Comparison of ENCODE assay signal across 1 cellular context in genomic region chr5:69467442-69468225, GRCh38.
TF ChIP-seq lines count a peak whose summit lies in the region.

No MANE protein-coding gene starts in this region.

TF ChIP-seq in GM12878, 131 proteins besides CTCF, POLR2A, EP300 and RAD21:
- TF ChIP-seq, protein P1, sequence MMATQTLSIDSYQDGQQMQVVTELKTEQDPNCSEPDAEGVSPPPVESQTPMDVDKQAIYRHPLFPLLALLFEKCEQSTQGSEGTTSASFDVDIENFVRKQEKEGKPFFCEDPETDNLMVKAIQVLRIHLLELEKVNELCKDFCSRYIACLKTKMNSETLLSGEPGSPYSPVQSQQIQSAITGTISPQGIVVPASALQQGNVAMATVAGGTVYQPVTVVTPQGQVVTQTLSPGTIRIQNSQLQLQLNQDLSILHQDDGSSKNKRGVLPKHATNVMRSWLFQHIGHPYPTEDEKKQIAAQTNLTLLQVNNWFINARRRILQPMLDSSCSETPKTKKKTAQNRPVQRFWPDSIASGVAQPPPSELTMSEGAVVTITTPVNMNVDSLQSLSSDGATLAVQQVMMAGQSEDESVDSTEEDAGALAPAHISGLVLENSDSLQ (IDR thresholded peaks at IDR 0.05), result peak; percentile 43; the same call in 1 of the 2 replicates
- TF ChIP-seq PAX5 (IDR thresholded peaks at IDR 0.05; ENCODE audit: borderline replicate concordance, low read depth, low read length) (peak; percentile 72; the same call in 1 of the 2 replicates), RUNX3 (IDR thresholded peaks at IDR 0.05; ENCODE audit: low read length) (peak; percentile 75), FOS (IDR thresholded peaks at IDR 0.05; ENCODE audit: borderline replicate concordance, extremely low read depth, insufficient read length) (no peak), TCF3 (IDR thresholded peaks at IDR 0.05; ENCODE audit: borderline replicate concordance, insufficient read depth, low read depth, low read length) (no peak), ETV6 (conservative IDR thresholded peaks at IDR 0.05 in 1 of 2, IDR thresholded peaks at IDR 0.05 in 1 of 2; ENCODE audit: borderline replicate concordance in 1 of 2, low read depth in 1 of 2) (peak in 1 of 2 experiments; percentile 65; a peak in 1 of 4 replicates), NR2F1 (conservative IDR thresholded peaks at IDR 0.05) (0 out of 2 replicates have a peak, but pooled peaks have one; percentile 45), ZSCAN29 (IDR thresholded peaks at IDR 0.05) (no peak), RELB (IDR thresholded peaks at IDR 0.05; ENCODE audit: low read depth) (peak; percentile 76; the same call in 1 of the 2 replicates), IRF4 (IDR thresholded peaks at IDR 0.05; ENCODE audit: low read depth, low read length) (peak; percentile 92), BCL11A (IDR thresholded peaks at IDR 0.05; ENCODE audit: low read depth, low read length) (peak; percentile 85), EED (IDR thresholded peaks at IDR 0.05; ENCODE audit: low read depth) (peak; percentile 76), POU2F2 (IDR thresholded peaks at IDR 0.05; ENCODE audit: borderline replicate concordance, low read depth, low read length) (peak; percentile 95), CBFB (IDR thresholded peaks at IDR 0.05; ENCODE audit: low read depth) (peak; percentile 48; the same call in 1 of the 2 replicates), FOXK2 (IDR thresholded peaks at IDR 0.05) (no peak), ZNF24 (IDR thresholded peaks at IDR 0.05) (peak; percentile 43; the same call in 1 of the 2 replicates), SIX5 (IDR thresholded peaks at IDR 0.05; ENCODE audit: low read depth, low read length, severe bottlenecking) (peak; percentile 9), DPF2 (IDR thresholded peaks at IDR 0.05) (peak; percentile 45), BHLHE40 (IDR thresholded peaks at IDR 0.05; ENCODE audit: borderline replicate concordance in 1 of 2, low read depth in 2 of 2, low read length in 1 of 2) (peak in 1 of 2 experiments; percentile 46; a peak in 3 of 4 replicates), TCF12 (IDR thresholded peaks at IDR 0.05; ENCODE audit: low read depth, low read length) (no peak), ATF7 (IDR thresholded peaks at IDR 0.05; ENCODE audit: low read depth) (peak; percentile 66; the same call in 1 of the 2 replicates), CHD4 (IDR thresholded peaks at IDR 0.05) (no peak), ASH2L (IDR thresholded peaks at IDR 0.05; ENCODE audit: borderline replicate concordance, low read depth) (no peak), MTA2 (IDR thresholded peaks at IDR 0.05; ENCODE audit: low read depth) (peak; percentile 72), NFIC (IDR thresholded peaks at IDR 0.05; ENCODE audit: low read depth, low read length) (peak; percentile 94), POLR2AphosphoS2 (IDR thresholded peaks at IDR 0.05; ENCODE audit: low read depth, low read length) (no peak), SMARCA5 (IDR thresholded peaks at IDR 0.05) (no peak), ZNF217 (IDR thresholded peaks at IDR 0.05) (0 out of 2 replicates have a peak, but pooled peaks have one; percentile 76), ATF2 (IDR thresholded peaks at IDR 0.05; ENCODE audit: low read length) (peak; percentile 88), WRNIP1 (IDR thresholded peaks at IDR 0.05; ENCODE audit: borderline replicate concordance, low read depth, low read length) (peak; percentile 85; the same call in 1 of the 2 replicates), NBN (IDR thresholded peaks at IDR 0.05) (0 out of 2 replicates have a peak, but pooled peaks have one; percentile 36), IKZF1 (conservative IDR thresholded peaks at IDR 0.05) (no peak), CREM (IDR thresholded peaks at IDR 0.05; ENCODE audit: low read depth) (peak; percentile 79), MTA3 (IDR thresholded peaks at IDR 0.05; ENCODE audit: borderline replicate concordance, low read length) (0 out of 2 replicates have a peak, but pooled peaks have one; percentile 56), TBL1XR1 (IDR thresholded peaks at IDR 0.05; ENCODE audit: low read depth, low read length) (no peak), CREB1 (IDR thresholded peaks at IDR 0.05; ENCODE audit: low read depth) (peak; percentile 75), SRF (IDR thresholded peaks at IDR 0.05; ENCODE audit: low read depth in 2 of 2, low read length in 2 of 2) (0 out of 4 replicates have a peak, but pooled peaks of 1 of the 2 experiments have one; percentile 15), E2F4 (IDR thresholded peaks at IDR 0.05; ENCODE audit: low read depth, low read length) (no peak), ZBED1 (IDR thresholded peaks at IDR 0.05; ENCODE audit: borderline replicate concordance) (peak; percentile 60), JUND (IDR thresholded peaks at IDR 0.05; ENCODE audit: low read depth, low read length) (0 out of 2 replicates have a peak, but pooled peaks have one; percentile 9), JUNB (IDR thresholded peaks at IDR 0.05) (peak; percentile 95), BCL3 (IDR thresholded peaks at IDR 0.05; ENCODE audit: borderline replicate concordance, insufficient read depth, low read depth, low read length, poor library complexity, severe bottlenecking) (peak; percentile 40), SKIL (IDR thresholded peaks at IDR 0.05; ENCODE audit: low read depth, poor library complexity, severe bottlenecking) (peak; percentile 64), FOXM1 (IDR thresholded peaks at IDR 0.05; ENCODE audit: low read depth, low read length) (peak; percentile 86), GABPA (IDR thresholded peaks at IDR 0.05; ENCODE audit: low read depth) (no peak), MEF2B (IDR thresholded peaks at IDR 0.05; ENCODE audit: partially characterized antibody, poor library complexity, severe bottlenecking) (peak; percentile 68), MEF2A (IDR thresholded peaks at IDR 0.05; ENCODE audit: insufficient read depth, low read depth, low read length) (peak; percentile 88), SPI1 (IDR thresholded peaks at IDR 0.05; ENCODE audit: borderline replicate concordance, insufficient read depth, low read depth, low read length) (peak; percentile 95), NFXL1 (IDR thresholded peaks at IDR 0.05; ENCODE audit: borderline replicate concordance) (no peak), IKZF2 (IDR thresholded peaks at IDR 0.05) (peak; percentile 74), YY1 (IDR thresholded peaks at IDR 0.05; ENCODE audit: low read depth, low read length) (0 out of 2 replicates have a peak, but pooled peaks have one; percentile 41), TAF1 (IDR thresholded peaks at IDR 0.05; ENCODE audit: borderline replicate concordance, low read depth, low read length) (0 out of 2 replicates have a peak, but pooled peaks have one; percentile 25), PML (IDR thresholded peaks at IDR 0.05; ENCODE audit: low read length) (peak; percentile 79)
- TF ChIP-seq, protein P2, sequence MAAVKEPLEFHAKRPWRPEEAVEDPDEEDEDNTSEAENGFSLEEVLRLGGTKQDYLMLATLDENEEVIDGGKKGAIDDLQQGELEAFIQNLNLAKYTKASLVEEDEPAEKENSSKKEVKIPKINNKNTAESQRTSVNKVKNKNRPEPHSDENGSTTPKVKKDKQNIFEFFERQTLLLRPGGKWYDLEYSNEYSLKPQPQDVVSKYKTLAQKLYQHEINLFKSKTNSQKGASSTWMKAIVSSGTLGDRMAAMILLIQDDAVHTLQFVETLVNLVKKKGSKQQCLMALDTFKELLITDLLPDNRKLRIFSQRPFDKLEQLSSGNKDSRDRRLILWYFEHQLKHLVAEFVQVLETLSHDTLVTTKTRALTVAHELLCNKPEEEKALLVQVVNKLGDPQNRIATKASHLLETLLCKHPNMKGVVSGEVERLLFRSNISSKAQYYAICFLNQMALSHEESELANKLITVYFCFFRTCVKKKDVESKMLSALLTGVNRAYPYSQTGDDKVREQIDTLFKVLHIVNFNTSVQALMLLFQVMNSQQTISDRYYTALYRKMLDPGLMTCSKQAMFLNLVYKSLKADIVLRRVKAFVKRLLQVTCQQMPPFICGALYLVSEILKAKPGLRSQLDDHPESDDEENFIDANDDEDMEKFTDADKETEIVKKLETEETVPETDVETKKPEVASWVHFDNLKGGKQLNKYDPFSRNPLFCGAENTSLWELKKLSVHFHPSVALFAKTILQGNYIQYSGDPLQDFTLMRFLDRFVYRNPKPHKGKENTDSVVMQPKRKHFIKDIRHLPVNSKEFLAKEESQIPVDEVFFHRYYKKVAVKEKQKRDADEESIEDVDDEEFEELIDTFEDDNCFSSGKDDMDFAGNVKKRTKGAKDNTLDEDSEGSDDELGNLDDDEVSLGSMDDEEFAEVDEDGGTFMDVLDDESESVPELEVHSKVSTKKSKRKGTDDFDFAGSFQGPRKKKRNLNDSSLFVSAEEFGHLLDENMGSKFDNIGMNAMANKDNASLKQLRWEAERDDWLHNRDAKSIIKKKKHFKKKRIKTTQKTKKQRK (IDR thresholded peaks at IDR 0.05; ENCODE audit: low read depth, low read length), result no peak
- TF ChIP-seq, protein P3, sequence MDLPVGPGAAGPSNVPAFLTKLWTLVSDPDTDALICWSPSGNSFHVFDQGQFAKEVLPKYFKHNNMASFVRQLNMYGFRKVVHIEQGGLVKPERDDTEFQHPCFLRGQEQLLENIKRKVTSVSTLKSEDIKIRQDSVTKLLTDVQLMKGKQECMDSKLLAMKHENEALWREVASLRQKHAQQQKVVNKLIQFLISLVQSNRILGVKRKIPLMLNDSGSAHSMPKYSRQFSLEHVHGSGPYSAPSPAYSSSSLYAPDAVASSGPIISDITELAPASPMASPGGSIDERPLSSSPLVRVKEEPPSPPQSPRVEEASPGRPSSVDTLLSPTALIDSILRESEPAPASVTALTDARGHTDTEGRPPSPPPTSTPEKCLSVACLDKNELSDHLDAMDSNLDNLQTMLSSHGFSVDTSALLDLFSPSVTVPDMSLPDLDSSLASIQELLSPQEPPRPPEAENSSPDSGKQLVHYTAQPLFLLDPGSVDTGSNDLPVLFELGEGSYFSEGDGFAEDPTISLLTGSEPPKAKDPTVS (IDR thresholded peaks at IDR 0.05; ENCODE audit: low read depth, low read length), result no peak
